In genomic region chr5:38259062-38259857, GRCh38 we compare ENCODE assay signal across 10 cellular contexts. TPM values are rescaled to one million over a fixed set of nuclear protein-coding genes. Genes with fewer than 3 reads are reported as not detected.
A peak's percentile ranks its signal among the peaks of the same experiment; 100 is the strongest.
DNase-seq lines count a peak whose midpoint lies in the region; ATAC-seq, FAIRE-seq and TF ChIP-seq lines count a peak whose summit lies in the region.
"Had no signal": no experiment of that assay in that cellular context is flagged by ENCODE, and none has a peak within 500 bp of the region (broad histone marks: within the 10 kb centered on the region; RNA-seq: fewer than 3 reads in every experiment).

No MANE protein-coding gene starts in this region.

- no peak for FAIRE-seq in urothelium cell line (lab: Jason Lieb, UNC)
- FAIRE-seq: G401.6 had no signal

- H3K4me3 Mint-ChIP-seq in stimulated activated effector memory CD8-positive, alpha-beta T cell treated with anti-CD3 and anti-CD28 coated beads, Interleukin-12 subunit alpha, Interleukin-12 subunit beta, amount 100 ng/mL, for 72 hours = peak overlapping the region; percentile 30

- DNase-seq in LNCaP clone FGC (ENCODE audit: low read depth) (no peak), astrocyte of the cerebellum (ENCODE audit: low read depth) (no peak), left lobe of liver (ENCODE audit: low spot score) (no peak), urothelium cell line (ENCODE audit: low spot score) (no peak), foreskin melanocyte (no peak), NCI-H1092 (lab: John Stamatoyannopoulos, UW) (no peak)
- DNase-seq in stimulated activated effector memory CD8-positive, alpha-beta T cell treated with anti-CD3 and anti-CD28 coated beads, Interleukin-12 subunit alpha, Interleukin-12 subunit beta, amount 100 ng/mL, for 72 hours (ENCODE audit: low spot score in 2 of 2) = no peak
- DNase-seq: NCI-H226 had no signal

- H3K4me3 ChIP-seq in LNCaP clone FGC (ENCODE audit: low read depth, low read length) = peak overlapping the region; percentile 50; the same call in 1 of the 2 replicates
- H3K4me3 ChIP-seq in astrocyte of the cerebellum (ENCODE audit: low read depth, low read length) = peak overlapping the region; percentile 47

- H3K9me3 Mint-ChIP-seq in stimulated activated effector memory CD8-positive, alpha-beta T cell treated with anti-CD3 and anti-CD28 coated beads, Interleukin-12 subunit alpha, Interleukin-12 subunit beta, amount 100 ng/mL, for 72 hours = no peaks in the 10 kb centered on the region

- H3K27ac Mint-ChIP-seq in stimulated activated effector memory CD8-positive, alpha-beta T cell treated with anti-CD3 and anti-CD28 coated beads, Interleukin-12 subunit alpha, Interleukin-12 subunit beta, amount 100 ng/mL, for 72 hours = no peak overlapping the region

- in situ Hi-C loops in astrocyte of the cerebellum (cut with HindIII; ENCODE audit: low sequenced_read_pairs) = loop anchor here (25.0 kb wide), 1 partner anchor 553 kb away; no protein-coding TSS in a partner anchor

- TF ChIP-seq CTCF in LNCaP clone FGC (IDR thresholded peaks at IDR 0.05; ENCODE audit: control insufficient read depth, extremely low read depth, insufficient read depth) = no peak
- TF ChIP-seq CTCF in astrocyte of the cerebellum (IDR thresholded peaks at IDR 0.05; ENCODE audit: low read depth, low read length, missing control alignments) = no peak

- ATAC-seq in left lobe of liver = peak; percentile 9
- no peak for ATAC-seq in stimulated activated effector memory CD8-positive, alpha-beta T cell treated with anti-CD3 and anti-CD28 coated beads, Interleukin-12 subunit alpha, Interleukin-12 subunit beta, amount 100 ng/mL, for 72 hours
- no peak for ATAC-seq in HG02610 (IDR thresholded peaks at IDR 0.05; ENCODE audit: unreplicated experiment)

- peaks cover 6% of the 10 kb centered on the region for H3K4me1 Mint-ChIP-seq in stimulated activated effector memory CD8-positive, alpha-beta T cell treated with anti-CD3 and anti-CD28 coated beads, Interleukin-12 subunit alpha, Interleukin-12 subunit beta, amount 100 ng/mL, for 72 hours

- no peaks in the 10 kb centered on the region for H3K36me3 Mint-ChIP-seq in stimulated activated effector memory CD8-positive, alpha-beta T cell treated with anti-CD3 and anti-CD28 coated beads, Interleukin-12 subunit alpha, Interleukin-12 subunit beta, amount 100 ng/mL, for 72 hours

RNA-seq across cellular contexts. Expression of gene EGFLAM, which starts 0.9 kb away (rescaled TPM):
- 2.0 TPM for total RNA-seq in left lobe of liver
